10 cellular contexts compared by ENCODE assay signal in the genomic region with DNA sequence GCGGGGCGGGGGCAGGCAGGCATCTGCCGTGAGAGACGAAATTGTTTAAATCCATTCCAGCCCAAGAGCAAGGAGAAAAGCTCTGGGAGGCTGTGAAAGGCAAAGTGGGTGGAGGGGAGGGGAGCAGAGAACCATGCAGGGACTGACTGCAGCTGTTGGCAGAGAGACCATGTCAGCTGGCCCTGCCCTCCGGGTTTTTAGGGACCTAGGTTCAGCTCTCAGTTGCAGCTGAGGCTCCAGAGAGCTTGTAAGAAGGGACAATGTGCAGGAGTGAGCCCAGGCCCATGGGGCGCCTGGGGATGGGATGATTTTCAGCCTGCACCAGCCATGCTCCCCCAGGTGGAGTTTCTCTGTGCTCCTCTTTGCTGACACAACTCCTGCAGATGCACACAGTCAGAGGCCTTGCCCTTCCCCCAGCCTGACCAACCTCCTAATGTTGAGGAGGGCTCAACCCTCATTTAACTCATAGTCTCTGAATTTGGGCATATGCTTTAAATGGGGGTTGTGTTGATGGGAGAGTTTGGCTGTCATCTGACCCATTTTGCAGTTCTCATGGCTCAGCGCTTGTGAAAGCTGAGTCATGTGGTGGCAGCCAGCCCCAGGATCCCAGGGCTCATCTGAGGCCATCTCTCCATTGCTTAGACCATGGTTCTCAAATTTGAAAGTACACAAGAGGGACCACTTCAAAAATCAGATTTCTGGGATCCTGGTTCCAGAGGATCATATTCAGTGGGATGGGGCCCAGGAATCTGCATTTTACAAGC.
DNase-seq lines count a peak whose midpoint lies in the region; TF ChIP-seq lines count a peak whose summit lies in the region.
"Had no signal": no experiment of that assay in that cellular context is flagged by ENCODE, and none has a peak within 500 bp of the region (broad histone marks: within the 10 kb centered on the region; RNA-seq: fewer than 3 reads in every experiment).

No MANE protein-coding gene starts in this region.

- no peak overlapping the region for H2AFZ ChIP-seq in parathyroid adenoma

- peak; percentile 10 for DNase-seq in Caki2 (ENCODE audit: low read depth)
- DNase-seq in NCI-H524 treated with DMSO at 0.1 percent for 48 hours (lab: John Stamatoyannopoulos, UW), result peak; percentile 60
- DNase-seq in fibroblast of mammary gland (ENCODE audit: low read depth), result peak; percentile 84
- no peak for DNase-seq in HuH-7.5 (ENCODE audit: low spot score)
- DNase-seq in NOMO-1 (lab: John Stamatoyannopoulos, UW; ENCODE audit: unreplicated experiment in 2 of 2), result no peak
- DNase-seq in CD4-positive, alpha-beta memory T cell, result no peak
- DNase-seq in suprapubic skin (ENCODE audit: low spot score in 2 of 2), result no peak
- DNase-seq: NCI-H1436 treated with DMSO at 0.1 percent for 48 hours had no signal

- no peak overlapping the region for H3K9ac ChIP-seq in parathyroid adenoma

- POLR2A ChIA-PET in CD4-positive, alpha-beta memory T cell (lab: Charles Lee; ENCODE audit: partially characterized antibody), result no interaction called here

- no peak for TF ChIP-seq EP300 in suprapubic skin (IDR thresholded peaks at IDR 0.05)

- H3K79me2 ChIP-seq in parathyroid adenoma, result no peaks in the 10 kb centered on the region

- H3K4me1 ChIP-seq in parathyroid adenoma, result peaks cover 30% of the 10 kb centered on the region
- no peaks in the 10 kb centered on the region for H3K4me1 ChIP-seq in CD4-positive, alpha-beta memory T cell (ENCODE audit: insufficient read depth, low read length)
- peaks cover 25% of the 10 kb centered on the region for H3K4me1 ChIP-seq in suprapubic skin

- H3K36me3 ChIP-seq in parathyroid adenoma (ENCODE audit: control insufficient read depth, insufficient read depth, low read length), result no peaks in the 10 kb centered on the region
- no peaks in the 10 kb centered on the region for H3K36me3 ChIP-seq in CD4-positive, alpha-beta memory T cell (ENCODE audit: insufficient read depth, low read length)
- H3K36me3 ChIP-seq in suprapubic skin, result no peaks in the 10 kb centered on the region

- H3K9me3 ChIP-seq in parathyroid adenoma (ENCODE audit: control insufficient read depth, low read length) (no peaks in the 10 kb centered on the region), suprapubic skin (no peaks in the 10 kb centered on the region)
- no peaks in the 10 kb centered on the region for H3K9me3 ChIP-seq in CD4-positive, alpha-beta memory T cell (ENCODE audit: control insufficient read depth in 1 of 2, low read length in 2 of 2)

- H3K27ac ChIP-seq in parathyroid adenoma, result no peak overlapping the region
- no peak overlapping the region for H3K27ac ChIP-seq in CD4-positive, alpha-beta memory T cell (ENCODE audit: low read depth, low read length)
- no peak overlapping the region for H3K27ac ChIP-seq in suprapubic skin

- TF ChIP-seq POLR2A in suprapubic skin (IDR thresholded peaks at IDR 0.05), result no peak

- H3K4me3 ChIP-seq in fibroblast of mammary gland (ENCODE audit: control insufficient read depth, low read depth, low read length) (no peak overlapping the region), parathyroid adenoma (ENCODE audit: low read depth, low read length) (no peak overlapping the region), suprapubic skin (no peak overlapping the region)
- H3K4me3 ChIP-seq in CD4-positive, alpha-beta memory T cell (ENCODE audit: low read length in 2 of 2), result no peak overlapping the region
- H3K4me3 ChIP-seq: lung had no signal

- no peaks in the 10 kb centered on the region for H3K9me3 Mint-ChIP-seq in CD4-positive, alpha-beta memory T cell

- in situ Hi-C loops in Caki2 (cut with HindIII; ENCODE audit: low pct_unique_long_range_greater_than_20kb, low sequenced_read_pairs), result no loop called here

- no peaks in the 10 kb centered on the region for H3K27me3 ChIP-seq in parathyroid adenoma (ENCODE audit: control insufficient read depth, insufficient read depth, low read length)
- no peaks in the 10 kb centered on the region for H3K27me3 ChIP-seq in CD4-positive, alpha-beta memory T cell (ENCODE audit: insufficient read depth, low read length)
- H3K27me3 ChIP-seq in suprapubic skin, result no peaks in the 10 kb centered on the region

- intact Hi-C loops in CD4-positive, alpha-beta memory T cell (cut with micrococcal nuclease), result no loop called here

- H3K4me3 Mint-ChIP-seq in CD4-positive, alpha-beta memory T cell, result no peak overlapping the region

- TF ChIP-seq CTCF in fibroblast of mammary gland (conservative IDR thresholded peaks at IDR 0.05; ENCODE audit: control insufficient read depth, insufficient read depth, low read depth, low read length), result no peak
- TF ChIP-seq CTCF in parathyroid adenoma (IDR thresholded peaks at IDR 0.05), result no peak
- TF ChIP-seq CTCF in suprapubic skin (IDR thresholded peaks at IDR 0.05), result no peak

- H3K27me3 Mint-ChIP-seq in CD4-positive, alpha-beta memory T cell, result no peaks in the 10 kb centered on the region

- peak overlapping the region; percentile 10 for H3K4me2 ChIP-seq in parathyroid adenoma (ENCODE audit: low read length)

- peak overlapping the region in 1 of 7 donors; percentile 36 for H3K27ac Mint-ChIP-seq in CD4-positive, alpha-beta memory T cell

- CTCF ChIA-PET in CD4-positive, alpha-beta memory T cell (lab: Charles Lee; ENCODE audit: partially characterized antibody), result interaction anchor here (2.2 kb wide), 1 partner anchor 12 kb away, joined by 5 read pairs; no protein-coding TSS in a partner anchor

- H3K36me3 Mint-ChIP-seq in CD4-positive, alpha-beta memory T cell, result no peaks in the 10 kb centered on the region

- no peaks in the 10 kb centered on the region for H3K4me1 Mint-ChIP-seq in CD4-positive, alpha-beta memory T cell

- WGBS in suprapubic skin, result 55% methylated on average over 7 of the region's 7 CpGs

Comparison
In these comparisons a context has a peak if more than half of its experiments do, and no peak if none do; other contexts are left out.
1. DNase-seq: peak in Caki2 (single experiment), NCI-H524 treated with DMSO at 0.1 percent for 48 hours (single experiment) and fibroblast of mammary gland (single experiment); none in HuH-7.5 (single experiment), NOMO-1 (0 of 2), CD4-positive, alpha-beta memory T cell (0 of 5) and suprapubic skin (0 of 2).